Comparison of ENCODE assay signal across 9 cellular contexts in genomic region chrX:107154787-107155620, GRCh38. TPM values are rescaled to one million over a fixed set of nuclear protein-coding genes. Genes with fewer than 3 reads are reported as not detected.
A peak's percentile ranks its signal among the peaks of the same experiment; 100 is the strongest.
DNase-seq lines count a peak whose midpoint lies in the region; ATAC-seq and TF ChIP-seq lines count a peak whose summit lies in the region.
"Had no signal": no experiment of that assay in that cellular context is flagged by ENCODE, and none has a peak within 500 bp of the region (broad histone marks: within the 10 kb centered on the region; RNA-seq: fewer than 3 reads in every experiment).

No MANE protein-coding gene starts in this region.

- no peak for TF ChIP-seq RAD21 in IMR-90 (IDR thresholded peaks at IDR 0.05; ENCODE audit: low read length)

- no peaks in the 10 kb centered on the region for H3K9me3 ChIP-seq in CD4-positive, alpha-beta T cell (ENCODE audit: control insufficient read depth, low read length)
- H3K9me3 ChIP-seq in IMR-90 (ENCODE audit: control insufficient read depth, insufficient read depth, low read length) (no peaks in the 10 kb centered on the region), HAP-1 (no peaks in the 10 kb centered on the region), OCI-LY7 (ENCODE audit: low read length) (no peaks in the 10 kb centered on the region)
- H3K9me3 ChIP-seq: neutrophil had no signal

- H4K20me1 ChIP-seq in IMR-90 (ENCODE audit: insufficient read depth, low read length) (no peaks in the 10 kb centered on the region), OCI-LY7 (ENCODE audit: insufficient read depth, low read length) (no peaks in the 10 kb centered on the region)

- H4K8ac ChIP-seq in IMR-90 (ENCODE audit: low read depth in 2 of 2, low read length in 2 of 2): no peak overlapping the region

- H3K27me3 Mint-ChIP-seq in CD4-positive, alpha-beta T cell: no peaks in the 10 kb centered on the region
- H3K27me3 Mint-ChIP-seq in activated T-helper 1 cell treated with anti-CD3 and anti-CD28 coated beads, Interleukin-12 subunit alpha, Interleukin-12 subunit beta, Interleukin-2, Interleukin-4 antibody, amounts not matched to agents 30 ng/mL and 10 ng/mL and 1 ng/mL, durations not matched to agents 14 hours and 24 hours and 36 hours (ENCODE audit: insufficient read depth): no peaks in the 10 kb centered on the region
- H3K27me3 Mint-ChIP-seq in immature natural killer cell (ENCODE audit: low read depth in 3 of 3): peaks cover 0 to 5% (median 2%) of the 10 kb centered on the region in 3 donors

- no peaks in the 10 kb centered on the region for H3K27me3 ChIP-seq in CD4-positive, alpha-beta T cell (ENCODE audit: control insufficient read depth, insufficient read depth, low read length)
- peaks cover 2% of the 10 kb centered on the region; the same call in 1 of the 2 replicates for H3K27me3 ChIP-seq in IMR-90 (ENCODE audit: control insufficient read depth, insufficient read depth, low read length)
- no peaks in the 10 kb centered on the region for H3K27me3 ChIP-seq in HAP-1 (ENCODE audit: low read depth)

- H3K4me1 ChIP-seq in IMR-90 (ENCODE audit: control insufficient read depth, insufficient read depth, low read length): no peaks in the 10 kb centered on the region
- H3K4me1 ChIP-seq in HAP-1: peaks cover 6% of the 10 kb centered on the region; the same call in 1 of the 2 replicates
- no peaks in the 10 kb centered on the region for H3K4me1 ChIP-seq in OCI-LY7 (ENCODE audit: insufficient read depth, low read length, poor library complexity, severe bottlenecking)

- dilution Hi-C loops in IMR-90 (cut with HindIII; ENCODE audit: low sequenced_read_pairs, unreplicated experiment): no loop called here

- no peak overlapping the region for H4K91ac ChIP-seq in IMR-90 (ENCODE audit: insufficient read depth, low read depth, low read length)

- H3K9me3 Mint-ChIP-seq in CD4-positive, alpha-beta T cell: no peaks in the 10 kb centered on the region
- H3K9me3 Mint-ChIP-seq in activated T-helper 1 cell treated with anti-CD3 and anti-CD28 coated beads, Interleukin-12 subunit alpha, Interleukin-12 subunit beta, Interleukin-2, Interleukin-4 antibody, amounts not matched to agents 30 ng/mL and 10 ng/mL and 1 ng/mL, durations not matched to agents 14 hours and 24 hours and 36 hours: no peaks in the 10 kb centered on the region
- H3K9me3 Mint-ChIP-seq in immature natural killer cell: peaks cover 0 to 3% (median 0%) of the 10 kb centered on the region in 6 donors

- H3K18ac ChIP-seq in IMR-90 (ENCODE audit: low read depth, low read length): no peak overlapping the region

- no peak overlapping the region for H3K23ac ChIP-seq in IMR-90 (ENCODE audit: low read depth, low read length)

- no CpG with 5 or more reads among the region's 6 CpGs for WGBS in IMR-90 (ENCODE audit: extremely low coverage in 2 of 2, insufficient read length in 1 of 2), 2 experiments

- H2AFZ ChIP-seq in IMR-90 (replicated peaks; ENCODE audit: low read length, poor library complexity) (peak overlapping the region; percentile 61), OCI-LY7 (ENCODE audit: low read length) (no peak overlapping the region)

- no peak overlapping the region for H3K27ac ChIP-seq in CD4-positive, alpha-beta T cell (ENCODE audit: low read depth, low read length)
- H3K27ac ChIP-seq in IMR-90 (ENCODE audit: insufficient read depth, low read length) (no peak overlapping the region), OCI-LY7 (ENCODE audit: low read depth, low read length, poor library complexity, severe bottlenecking) (no peak overlapping the region)
- H3K27ac ChIP-seq: neutrophil had no signal

- no peak overlapping the region for H2BK120ac ChIP-seq in IMR-90 (ENCODE audit: low read depth, low read length)

- no peak for TF ChIP-seq CTCF in CD4-positive, alpha-beta T cell (IDR thresholded peaks at IDR 0.05)
- TF ChIP-seq CTCF in IMR-90 (conservative IDR thresholded peaks at IDR 0.05; ENCODE audit: low read depth, low read length) (no peak), OCI-LY7 (conservative IDR thresholded peaks at IDR 0.05; ENCODE audit: low read length) (no peak)

- no peaks in the 10 kb centered on the region for H3K9me2 ChIP-seq in OCI-LY7 (ENCODE audit: insufficient read depth, low read length)

- in situ Hi-C loops in IMR-90 (cut with MboI; ENCODE audit: low sequenced_read_pairs) (no loop called here), HAP-1 (cut with MboI; ENCODE audit: low sequenced_read_pairs) (no loop called here)

- no peak overlapping the region for H2BK5ac ChIP-seq in IMR-90 (ENCODE audit: low read depth, low read length, poor library complexity, severe bottlenecking)

- H2AK9ac ChIP-seq in IMR-90 (replicated peaks; ENCODE audit: low read depth, low read length, poor library complexity): no peak overlapping the region

- peak; percentile 39 for ATAC-seq in CD4-positive, alpha-beta T cell (ENCODE audit: poor library complexity)
- no peak for ATAC-seq in IMR-90 (ENCODE audit: low read depth)
- ATAC-seq in HG02885 (IDR thresholded peaks at IDR 0.05; ENCODE audit: poor library complexity, unreplicated experiment): no peak

- no peaks in the 10 kb centered on the region for H3K79me1 ChIP-seq in IMR-90 (ENCODE audit: low read depth in 1 of 2, low read length in 2 of 2)

- no peak overlapping the region for H3K56ac ChIP-seq in IMR-90 (ENCODE audit: extremely low read depth, insufficient read depth, low read length)

- no peaks in the 10 kb centered on the region for H3K9me1 ChIP-seq in IMR-90 (ENCODE audit: insufficient read depth, low read length)

- no peak overlapping the region for H4K5ac ChIP-seq in IMR-90 (ENCODE audit: low read depth, low read length)

- intact Hi-C loops in CD4-positive, alpha-beta T cell (cut with DNase I, micrococcal nuclease): no loop called here
- intact Hi-C loops in IMR-90 (cut with micrococcal nuclease) (no loop called here), OCI-LY7 (cut with micrococcal nuclease; ENCODE audit: unreplicated experiment) (no loop called here)
- intact Hi-C loops in activated T-helper 1 cell treated with anti-CD3 and anti-CD28 coated beads, Interleukin-12 subunit alpha, Interleukin-12 subunit beta, Interleukin-2, Interleukin-4 antibody, amounts not matched to agents 30 ng/mL and 10 ng/mL and 1 ng/mL, durations not matched to agents 14 hours and 24 hours and 36 hours (cut with micrococcal nuclease): loop anchor here (5.0 kb wide), 1 partner anchor 38 kb away; the partner anchor contains the start of gene RBM41

- CTCF ChIA-PET in CD4-positive, alpha-beta T cell (lab: Charles Lee): interaction anchor here (0.9 kb wide), 1 partner anchor 36 kb away, joined by 3 read pairs; no protein-coding TSS in a partner anchor
- CTCF ChIA-PET in IMR-90 (lab: Yijun Ruan, JAX): no interaction called here
- CTCF ChIA-PET in OCI-LY7 (lab: Charles Lee; ENCODE audit: unreplicated experiment): no interaction called here

- POLR2A ChIA-PET in CD4-positive, alpha-beta T cell (lab: Charles Lee): no interaction called here
- POLR2A ChIA-PET in IMR-90 (lab: Charles Lee; ENCODE audit: unreplicated experiment): no interaction called here
- POLR2A ChIA-PET in OCI-LY7 (lab: Charles Lee): no interaction called here

- no peak overlapping the region for H3K9ac ChIP-seq in IMR-90 (ENCODE audit: low read depth, low read length)

- no peak overlapping the region for H2AK5ac ChIP-seq in IMR-90 (ENCODE audit: low read depth, low read length)

- no peaks in the 10 kb centered on the region for H3K36me3 Mint-ChIP-seq in CD4-positive, alpha-beta T cell (ENCODE audit: low read depth)
- H3K36me3 Mint-ChIP-seq in activated T-helper 1 cell treated with anti-CD3 and anti-CD28 coated beads, Interleukin-12 subunit alpha, Interleukin-12 subunit beta, Interleukin-2, Interleukin-4 antibody, amounts not matched to agents 30 ng/mL and 10 ng/mL and 1 ng/mL, durations not matched to agents 14 hours and 24 hours and 36 hours (ENCODE audit: low read depth): no peaks in the 10 kb centered on the region
- peaks cover 0 to 3% (median 0%) of the 10 kb centered on the region in 3 donors for H3K36me3 Mint-ChIP-seq in immature natural killer cell

- H3K27ac Mint-ChIP-seq in CD4-positive, alpha-beta T cell: peak overlapping the region; percentile 63
- peak overlapping the region; percentile 61 for H3K27ac Mint-ChIP-seq in activated T-helper 1 cell treated with anti-CD3 and anti-CD28 coated beads, Interleukin-12 subunit alpha, Interleukin-12 subunit beta, Interleukin-2, Interleukin-4 antibody, amounts not matched to agents 30 ng/mL and 10 ng/mL and 1 ng/mL, durations not matched to agents 14 hours and 24 hours and 36 hours
- H3K27ac Mint-ChIP-seq in immature natural killer cell: no peak overlapping the region

- BruUV-seq in IMR-90 (replicated peaks; lab: Mats Ljungman, UMichigan) (no TSS peak), OCI-LY7 (replicated peaks; lab: Mats Ljungman, UMichigan) (no TSS peak)

- no peak overlapping the region for H2BK15ac ChIP-seq in IMR-90 (ENCODE audit: low read depth, low read length)

- no peaks in the 10 kb centered on the region for H3K79me2 ChIP-seq in OCI-LY7 (ENCODE audit: insufficient read depth, low read depth, low read length)

- H2BK20ac ChIP-seq in IMR-90 (ENCODE audit: low read depth, low read length): no peak overlapping the region

- H3K4me1 Mint-ChIP-seq in CD4-positive, alpha-beta T cell (ENCODE audit: low read depth): peaks cover 6% of the 10 kb centered on the region
- H3K4me1 Mint-ChIP-seq in activated T-helper 1 cell treated with anti-CD3 and anti-CD28 coated beads, Interleukin-12 subunit alpha, Interleukin-12 subunit beta, Interleukin-2, Interleukin-4 antibody, amounts not matched to agents 30 ng/mL and 10 ng/mL and 1 ng/mL, durations not matched to agents 14 hours and 24 hours and 36 hours (ENCODE audit: low read depth): peaks cover 5% of the 10 kb centered on the region
- peaks cover 0 to 3% of the 10 kb centered on the region in 2 donors for H3K4me1 Mint-ChIP-seq in immature natural killer cell

- no peak overlapping the region for H3K4me2 ChIP-seq in IMR-90 (ENCODE audit: low read depth, low read length)
- H3K4me2 ChIP-seq in OCI-LY7 (ENCODE audit: low read length): no peak overlapping the region

- H3K36me3 ChIP-seq in IMR-90 (ENCODE audit: control insufficient read depth, insufficient read depth, low read length): no peaks in the 10 kb centered on the region
- no peaks in the 10 kb centered on the region for H3K36me3 ChIP-seq in HAP-1 (replicated peaks)
- H3K36me3 ChIP-seq in OCI-LY7 (ENCODE audit: insufficient read depth, low read length): no peaks in the 10 kb centered on the region
- H3K36me3 ChIP-seq: neutrophil had no signal

- TF ChIP-seq POLR2A in IMR-90 (IDR thresholded peaks at IDR 0.05; ENCODE audit: low read depth, low read length): no peak

- no peak overlapping the region for H3K4ac ChIP-seq in IMR-90 (ENCODE audit: low read depth, low read length)

- H3K4me3 ChIP-seq in IMR-90 (ENCODE audit: insufficient read depth, low read depth, low read length) (no peak overlapping the region), HAP-1 (no peak overlapping the region), OCI-LY7 (ENCODE audit: low read depth, low read length, poor library complexity, severe bottlenecking) (no peak overlapping the region)

- H3K4me3 Mint-ChIP-seq in CD4-positive, alpha-beta T cell: peak overlapping the region; percentile 81
- H3K4me3 Mint-ChIP-seq in activated T-helper 1 cell treated with anti-CD3 and anti-CD28 coated beads, Interleukin-12 subunit alpha, Interleukin-12 subunit beta, Interleukin-2, Interleukin-4 antibody, amounts not matched to agents 30 ng/mL and 10 ng/mL and 1 ng/mL, durations not matched to agents 14 hours and 24 hours and 36 hours: peak overlapping the region; percentile 79
- peak overlapping the region in 3 of 5 donors; percentile 33 to 65 (median 38) for H3K4me3 Mint-ChIP-seq in immature natural killer cell

- no peak overlapping the region for H3K14ac ChIP-seq in IMR-90 (replicated peaks; ENCODE audit: low read depth, low read length)

- peak in 3 of 10 experiments; percentile 1 to 2 (median 1) for DNase-seq in CD4-positive, alpha-beta T cell
- DNase-seq in IMR-90 (peak; percentile 9), immature natural killer cell (no peak), HAP-1 (ENCODE audit: low spot score in 2 of 2) (no peak), kidney glomerular epithelial cell (lab: John Stamatoyannopoulos, UW) (no peak), OCI-LY7 (ENCODE audit: low spot score) (no peak)
- DNase-seq in activated T-helper 1 cell treated with anti-CD3 and anti-CD28 coated beads, Interleukin-12 subunit alpha, Interleukin-12 subunit beta, Interleukin-2, Interleukin-4 antibody, amounts not matched to agents 30 ng/mL and 10 ng/mL and 1 ng/mL, durations not matched to agents 14 hours and 24 hours and 36 hours (ENCODE audit: low spot score): no peak

RNA-seq across cellular contexts. Expression of gene RBM41, which starts 36.4 kb away (rescaled TPM):
- total RNA-seq in CD4-positive, alpha-beta T cell: 1 to 10 TPM; 5.9 to 8.2 TPM
- total RNA-seq in IMR-90 (2012; rRNA removed) (8.6 and 11.9 TPM in 2 replicates), OCI-LY7 (2022) (16.7 and 17.8 TPM in 2 replicates)
- polyA plus RNA-seq in IMR-90 (2012; rRNA removed) (2.8 and 3.9 TPM in 2 replicates), immature natural killer cell (10 to 100 TPM in 2 of 3 donors, 1 to 10 TPM in 1; 7.7 to 16.7 (median 12.0) TPM)
- 0.55 and 0.96 TPM in 2 replicates for polyA plus RNA-seq in IMR-90 (2012; cell fraction: cytosol; rRNA removed)
- 0.33 and 4.0 TPM in 2 replicates for polyA plus RNA-seq in IMR-90 (2012; cell fraction: nucleus; rRNA removed; ENCODE audit: low replicate concordance)
- total RNA-seq in activated T-helper 1 cell treated with anti-CD3 and anti-CD28 coated beads, Interleukin-12 subunit alpha, Interleukin-12 subunit beta, Interleukin-2, Interleukin-4 antibody, amounts not matched to agents 30 ng/mL and 10 ng/mL and 1 ng/mL, durations not matched to agents 14 hours and 24 hours and 36 hours: 15.5 and 16.6 TPM in 2 replicates
- total RNA-seq in OCI-LY7 (2014; rRNA removed; shearing (Covaris generic)): 14.6 and 23.9 TPM in 2 replicates

RNA-seq across cellular contexts. Expression of gene NUP62CL, which starts 51.2 kb away (rescaled TPM):
- under 1 TPM; 0.74 to 0.81 TPM for total RNA-seq in CD4-positive, alpha-beta T cell
- total RNA-seq in IMR-90 (2012; rRNA removed) (not detected in 2 replicates), OCI-LY7 (2022) (10.6 and 12.4 TPM in 2 replicates)
- polyA plus RNA-seq in IMR-90 (2012; rRNA removed) (not detected in 2 replicates), immature natural killer cell (1 to 10 TPM in 2 of 3 donors, not detected in 1; 1.3 to 1.7 TPM)
- not detected in 2 replicates for polyA plus RNA-seq in IMR-90 (2012; cell fraction: cytosol; rRNA removed)
- not detected in 2 replicates for polyA plus RNA-seq in IMR-90 (2012; cell fraction: nucleus; rRNA removed; ENCODE audit: low replicate concordance)
- total RNA-seq in activated T-helper 1 cell treated with anti-CD3 and anti-CD28 coated beads, Interleukin-12 subunit alpha, Interleukin-12 subunit beta, Interleukin-2, Interleukin-4 antibody, amounts not matched to agents 30 ng/mL and 10 ng/mL and 1 ng/mL, durations not matched to agents 14 hours and 24 hours and 36 hours: 0.54 and 1.1 TPM in 2 replicates
- 23.4 and 37.6 TPM in 2 replicates for total RNA-seq in OCI-LY7 (2014; rRNA removed; shearing (Covaris generic))

RNA-seq across cellular contexts. Expression of gene DNAAF6, which starts 51.4 kb away (rescaled TPM):
- not detected for total RNA-seq in CD4-positive, alpha-beta T cell
- total RNA-seq in IMR-90 (2012; rRNA removed): not detected in 2 replicates
- polyA plus RNA-seq in IMR-90 (2012; rRNA removed): not detected in 2 replicates
- polyA plus RNA-seq in IMR-90 (2012; cell fraction: cytosol; rRNA removed): not detected in 2 replicates
- not detected in 2 replicates for polyA plus RNA-seq in IMR-90 (2012; cell fraction: nucleus; rRNA removed; ENCODE audit: low replicate concordance)
- total RNA-seq in activated T-helper 1 cell treated with anti-CD3 and anti-CD28 coated beads, Interleukin-12 subunit alpha, Interleukin-12 subunit beta, Interleukin-2, Interleukin-4 antibody, amounts not matched to agents 30 ng/mL and 10 ng/mL and 1 ng/mL, durations not matched to agents 14 hours and 24 hours and 36 hours: not detected in 2 replicates
- not detected for polyA plus RNA-seq in immature natural killer cell
- total RNA-seq in OCI-LY7 (2014; rRNA removed; shearing (Covaris generic)): not detected in 2 replicates
- total RNA-seq in OCI-LY7 (2022): not detected in 2 replicates

Comparison
In these comparisons a context has a peak if more than half of its experiments do, and no peak if none do; other contexts are left out.
1. H3K27ac Mint-ChIP-seq: peak in CD4-positive, alpha-beta T cell (single experiment) and activated T-helper 1 cell treated with anti-CD3 and anti-CD28 coated beads, Interleukin-12 subunit alpha, Interleukin-12 subunit beta, Interleukin-2, Interleukin-4 antibody, amounts not matched to agents 30 ng/mL and 10 ng/mL and 1 ng/mL, durations not matched to agents 14 hours and 24 hours and 36 hours (single experiment); none in immature natural killer cell (0 of 6).
2. Peak in every context shown above with its lines, with median percentiles within 50 percentile points of each other: H3K4me3 Mint-ChIP-seq.